Comparison of ENCODE assay signal across 9 cellular contexts in the genomic region with DNA sequence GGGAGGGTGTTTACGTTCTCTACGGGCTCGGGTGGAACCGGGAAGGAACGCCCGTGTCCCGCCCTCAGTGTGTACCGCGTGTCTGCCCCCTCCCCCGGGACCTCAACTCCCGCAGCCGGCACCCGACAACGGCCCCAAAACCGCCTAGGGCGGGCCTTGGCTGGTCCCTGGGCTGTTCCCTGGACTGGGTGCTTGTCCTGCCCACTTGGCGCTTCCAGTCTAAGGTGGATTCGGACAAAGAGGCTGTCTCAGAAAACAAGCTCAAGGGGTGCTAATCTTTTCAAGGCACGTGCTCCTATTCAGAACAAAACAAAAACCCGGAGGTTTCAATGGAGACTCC. TPM values are rescaled to one million over a fixed set of nuclear protein-coding genes. Genes with fewer than 3 reads are reported as not detected.
A peak's percentile ranks its signal among the peaks of the same experiment; 100 is the strongest.
DNase-seq lines count a peak whose midpoint lies in the region; ATAC-seq and TF ChIP-seq lines count a peak whose summit lies in the region.
"Had no signal": no experiment of that assay in that cellular context is flagged by ENCODE, and none has a peak within 500 bp of the region (broad histone marks: within the 10 kb centered on the region; RNA-seq: fewer than 3 reads in every experiment).

No MANE protein-coding gene starts in this region.

- ATAC-seq in HG02610 (IDR thresholded peaks at IDR 0.05; ENCODE audit: unreplicated experiment) (no peak), GM19395 (IDR thresholded peaks at IDR 0.05; ENCODE audit: unreplicated experiment) (no peak)

- H3K4me1 Mint-ChIP-seq in progenitor cell of endocrine pancreas (ENCODE audit: low read depth) = peaks cover 18% of the 10 kb centered on the region

- no peaks in the 10 kb centered on the region for H3K4me1 ChIP-seq in NT2/D1 (ENCODE audit: insufficient read depth, insufficient read length)

- peak overlapping the region; percentile 63 for H3K4me3 ChIP-seq in GM12865 (ENCODE audit: low read depth, low read length)
- peak overlapping the region; percentile 34 for H3K4me3 ChIP-seq in NT2/D1 (ENCODE audit: insufficient read length, low read depth)

- H3K27me3 ChIP-seq in NT2/D1 (ENCODE audit: insufficient read depth, insufficient read length) = no peaks in the 10 kb centered on the region

- peaks cover 6% of the 10 kb centered on the region for H3K27me3 Mint-ChIP-seq in progenitor cell of endocrine pancreas

- peak overlapping the region; percentile 90 for H3K4me3 Mint-ChIP-seq in progenitor cell of endocrine pancreas (ENCODE audit: low read depth)

- DNase-seq in GM12865 (ENCODE audit: low read depth) (no peak), NT2/D1 (ENCODE audit: low read depth, low spot score) (peak; percentile 5), epithelial cell of prostate (ENCODE audit: low read depth, low spot score) (no peak), progenitor cell of endocrine pancreas (ENCODE audit: low spot score, unreplicated experiment) (no peak), NCI-H2029 (lab: John Stamatoyannopoulos, UW) (no peak), erythroblast (lab: John Stamatoyannopoulos, UW) (no peak)

- TF ChIP-seq CTCF in GM12865 (IDR thresholded peaks at IDR 0.05; ENCODE audit: insufficient read depth, low read depth, low read length, missing control alignments) (no peak), progenitor cell of endocrine pancreas (IDR thresholded peaks at IDR 0.05; ENCODE audit: unreplicated experiment) (no peak)

- TF ChIP-seq POLR2A in erythroblast (IDR thresholded peaks at IDR 0.05; ENCODE audit: low read length) = no peak

- H3K9me3 Mint-ChIP-seq in progenitor cell of endocrine pancreas (ENCODE audit: low read depth) = peaks cover 3% of the 10 kb centered on the region

- H3K9me3 ChIP-seq in NT2/D1 (ENCODE audit: insufficient read depth, low read length) = no peaks in the 10 kb centered on the region; the same call in 1 of the 2 replicates

- peaks cover 4% of the 10 kb centered on the region for H3K36me3 Mint-ChIP-seq in progenitor cell of endocrine pancreas (ENCODE audit: insufficient read depth)

- no peak overlapping the region for H3K9ac ChIP-seq in NT2/D1 (ENCODE audit: insufficient read length, low read depth)

- H3K36me3 ChIP-seq in NT2/D1 (ENCODE audit: insufficient read depth, insufficient read length, low read length) = peaks cover 12% of the 10 kb centered on the region

- H3K27ac Mint-ChIP-seq in progenitor cell of endocrine pancreas = peak overlapping the region; percentile 90

- H3K27ac ChIP-seq in epithelial cell of prostate = peak overlapping the region; percentile 72

RNA-seq across cellular contexts. Expression of gene CLK4, which starts 0.4 kb away (rescaled TPM):
- total RNA-seq in progenitor cell of endocrine pancreas = 37.9 and 38.1 TPM in 2 replicates

RNA-seq across cellular contexts. Expression of gene COL23A1, which starts 37.0 kb away (rescaled TPM):
- total RNA-seq in progenitor cell of endocrine pancreas = 0.36 and 0.64 TPM in 2 replicates
- total RNA-seq: LHCN-M2 had no signal
